In the genomic region with DNA sequence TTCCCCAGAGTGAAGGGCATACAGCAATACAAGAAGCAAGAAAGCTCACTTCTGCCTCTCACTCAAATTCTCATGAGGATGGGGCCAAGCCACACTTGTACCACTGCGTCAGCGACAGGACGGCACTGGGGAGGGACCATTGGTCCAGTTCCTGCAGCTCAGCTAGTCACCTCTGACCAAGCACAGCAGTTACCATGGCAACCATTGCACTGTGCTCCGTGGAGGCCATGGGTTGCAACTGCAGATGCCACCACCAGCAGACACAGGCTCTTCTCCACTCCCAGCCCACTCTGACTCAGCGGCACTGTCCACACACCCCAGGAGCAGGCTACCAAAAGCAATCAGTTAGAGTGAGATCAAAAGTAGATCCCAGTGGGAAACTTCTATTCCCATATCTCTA, we compare ENCODE assay signal across 23 cellular contexts.
DNase-seq lines count a peak whose midpoint lies in the region; ATAC-seq and TF ChIP-seq lines count a peak whose summit lies in the region.
"Had no signal": no experiment of that assay in that cellular context is flagged by ENCODE, and none has a peak within 500 bp of the region (broad histone marks: within the 10 kb centered on the region; RNA-seq: fewer than 3 reads in every experiment).

No MANE protein-coding gene starts in this region.

- intact Hi-C loops in body of pancreas (cut with DNase I), result no loop called here
- intact Hi-C loops in sciatic nerve (cut with DNase I), result no loop called here

- no peak for TF ChIP-seq CTCF in GM12865 (IDR thresholded peaks at IDR 0.05; ENCODE audit: insufficient read depth, low read depth, low read length, missing control alignments)
- no peak for TF ChIP-seq CTCF in body of pancreas (IDR thresholded peaks at IDR 0.05)

- no peak overlapping the region for H3K4me2 ChIP-seq in mesendoderm (ENCODE audit: low read length)

- H4K8ac ChIP-seq in mesendoderm (ENCODE audit: low read depth, low read length), result no peak overlapping the region

- H2BK5ac ChIP-seq in mesendoderm (ENCODE audit: low read length), result no peak overlapping the region

- no peak overlapping the region for H2AK5ac ChIP-seq in mesendoderm (ENCODE audit: low read length)

- H3K9ac ChIP-seq in mesendoderm (ENCODE audit: low read length), result no peak overlapping the region

- DNase-seq in GM12865 (ENCODE audit: low read depth) (peak; percentile 11), M059J (ENCODE audit: low read depth) (peak; percentile 29), body of pancreas (peak in 3 of 4 donors; percentile 13 to 23 (median 15)), mesendoderm (peak; percentile 63), T-helper 1 cell (no peak), sciatic nerve (ENCODE audit: low spot score) (no peak)
- DNase-seq: activated CD8-positive, alpha-beta T cell treated with anti-CD3 and anti-CD28 coated beads, Interleukin-2, amount 10 ng/mL, durations not matched to agents 7 days and 5 days; activated naive CD4-positive, alpha-beta T cell treated with anti-CD3 and anti-CD28 coated beads, Interleukin-2, amount 10 ng/mL, durations not matched to agents 7 days and 5 days; activated T-cell treated with anti-CD3 and anti-CD28 coated beads, Interleukin-2, amount 50 U/mL, for 48 hours; AML-193; aorta; cerebellar nuclear complex; effector CD8-positive, alpha-beta T cell; GDM1; H7; mammary epithelial cell; NCI-H1694 treated with DMSO at 0.1 percent for 48 hours; NCI-H446; Right ventricle myocardium superior; stomach; T-helper 2 cell had no signal

- H3K79me2 ChIP-seq in mesendoderm (ENCODE audit: control insufficient read depth, insufficient read depth, low read length), result no peaks in the 10 kb centered on the region

- no peak overlapping the region for H2BK15ac ChIP-seq in mesendoderm (replicated peaks; ENCODE audit: low read depth)

- H3K36me3 ChIP-seq in body of pancreas (replicated peaks in 1 of 2; ENCODE audit: insufficient read depth in 1 of 2, low read depth in 2 of 2) (no peaks in the 10 kb centered on the region), mesendoderm (ENCODE audit: control insufficient read depth, insufficient read depth, low read length) (no peaks in the 10 kb centered on the region)
- H3K36me3 ChIP-seq: esophagus muscularis mucosa, stomach had no signal

- ATAC-seq in body of pancreas, result no peak
- no peak for ATAC-seq in HG03521 (IDR thresholded peaks at IDR 0.05; ENCODE audit: unreplicated experiment)
- no peak for ATAC-seq in sciatic nerve
- ATAC-seq: activated CD8-positive, alpha-beta T cell treated with anti-CD3 and anti-CD28 coated beads, Interleukin-2, amount 10 ng/mL, durations not matched to agents 7 days and 5 days had no signal

- WGBS in body of pancreas, 2 donors, result 58 to 60% methylated on average over 5 of the region's 5 CpGs
- WGBS in mesendoderm (ENCODE audit: extremely low coverage, insufficient coverage, low lambda C conversion rate), result no CpG with 5 or more reads among the region's 5 CpGs

- no peak overlapping the region for H3K18ac ChIP-seq in mesendoderm (ENCODE audit: low read length)

- no peaks in the 10 kb centered on the region for H3K79me1 ChIP-seq in mesendoderm (ENCODE audit: low read length)

- no peak overlapping the region for H4K5ac ChIP-seq in mesendoderm (ENCODE audit: low read length)

- H3K56ac ChIP-seq in mesendoderm (ENCODE audit: low read length), result no peak overlapping the region

- no peaks in the 10 kb centered on the region for H3K4me1 ChIP-seq in body of pancreas
- no peaks in the 10 kb centered on the region for H3K4me1 ChIP-seq in mesendoderm (ENCODE audit: control insufficient read depth, low read depth, low read length)
- H3K4me1 ChIP-seq: esophagus muscularis mucosa, stomach had no signal

- no peak overlapping the region for H3K4me3 ChIP-seq in GM12865 (ENCODE audit: low read depth, low read length)
- no peak overlapping the region for H3K4me3 ChIP-seq in body of pancreas
- no peak overlapping the region for H3K4me3 ChIP-seq in mesendoderm (ENCODE audit: low read length)
- H3K4me3 ChIP-seq: esophagus muscularis mucosa, stomach had no signal

- H3K23ac ChIP-seq in mesendoderm (ENCODE audit: low read length), result no peak overlapping the region

- H3K27ac ChIP-seq in body of pancreas (no peak overlapping the region), mesendoderm (ENCODE audit: low read depth, low read length) (no peak overlapping the region)
- H3K27ac ChIP-seq: esophagus muscularis mucosa, stomach had no signal

- H3K9me3 ChIP-seq in body of pancreas, result peaks cover 0 to 10% (median 0%) of the 10 kb centered on the region in 3 donors

- H3K4ac ChIP-seq in mesendoderm (ENCODE audit: low read depth, low read length), result no peak overlapping the region

- H3K27me3 ChIP-seq in body of pancreas (no peaks in the 10 kb centered on the region), mesendoderm (ENCODE audit: insufficient read depth, low read length, poor library complexity) (no peaks in the 10 kb centered on the region)
- H3K27me3 ChIP-seq: esophagus muscularis mucosa, stomach had no signal

- no peak for TF ChIP-seq POLR2A in body of pancreas (IDR thresholded peaks at IDR 0.05)

- H2BK120ac ChIP-seq in mesendoderm (ENCODE audit: low read depth, low read length), result no peak overlapping the region

Comparison
In these comparisons a context has a peak if more than half of its experiments do, and no peak if none do; other contexts are left out.
1. DNase-seq: peak in GM12865 (single experiment), M059J (single experiment), body of pancreas (3 of 4) and mesendoderm (single experiment); none in T-helper 1 cell (0 of 5) and sciatic nerve (single experiment).